8 cellular contexts compared by ENCODE assay signal in the genomic region with DNA sequence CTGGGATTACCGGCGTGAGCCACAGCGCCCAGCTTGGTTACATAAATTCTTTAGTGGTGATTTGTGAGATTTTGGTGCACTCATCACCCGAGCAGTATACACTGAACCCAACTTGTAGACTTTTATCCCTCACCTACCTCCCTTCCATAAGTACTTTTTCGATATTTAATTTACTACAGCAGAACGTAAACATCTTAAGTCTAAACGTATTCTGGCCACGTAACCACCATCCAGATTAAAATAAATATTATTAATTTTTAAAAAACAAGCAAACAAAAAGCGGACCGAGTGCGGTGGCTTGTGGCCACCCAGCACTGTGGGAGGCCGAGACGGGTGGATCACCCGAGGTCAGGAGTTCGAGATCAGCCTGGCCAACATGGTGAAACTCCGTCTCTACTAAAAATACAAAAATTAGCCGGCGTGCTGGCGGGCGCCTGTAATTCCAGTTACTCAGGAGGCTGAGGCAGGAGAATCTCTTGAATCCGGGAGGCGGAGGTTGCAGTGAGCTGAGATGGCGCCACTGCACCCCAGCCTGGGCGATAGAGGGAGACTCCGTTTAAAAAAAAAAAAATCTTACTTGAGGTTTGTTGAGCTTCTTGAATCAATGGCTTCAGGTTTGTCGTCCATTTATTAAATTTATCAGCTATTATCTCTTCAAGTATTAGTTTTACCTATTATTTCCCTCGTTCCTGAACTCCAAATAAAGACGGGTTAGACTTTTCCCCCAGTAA. TPM values are rescaled to one million over a fixed set of nuclear protein-coding genes. Genes with fewer than 3 reads are reported as not detected.
DNase-seq lines count a peak whose midpoint lies in the region; ATAC-seq and TF ChIP-seq lines count a peak whose summit lies in the region.
"Not testable (repeated sequence)": the region's sequence is repeated elsewhere in the genome, so short reads cannot be mapped to it uniquely, and the experiment has no call there.

No MANE protein-coding gene starts in this region.

- peaks cover 31% of the 10 kb centered on the region for H3K36me3 Mint-ChIP-seq in CD8-positive, alpha-beta T cell
- H3K36me3 Mint-ChIP-seq in endodermal cell (ENCODE audit: low read depth), result peaks cover 35% of the 10 kb centered on the region

- H3K27ac Mint-ChIP-seq in CD8-positive, alpha-beta T cell; endodermal cell: not testable (repeated sequence)

- intact Hi-C loops in CD8-positive, alpha-beta T cell (cut with DNase I, micrococcal nuclease), result loop anchor here (1.0 to 5.0 kb wide), 9 partner anchors 13 to 549 kb away; a partner anchor contains a TSS

- peak in 6 of 7 experiments; percentile 11 to 70 (median 37) for DNase-seq in CD8-positive, alpha-beta T cell
- peak; percentile 41 for DNase-seq in Jurkat, Clone E6-1 (ENCODE audit: low read depth, low spot score)
- DNase-seq in Peyer's patch (peak in 1 of 3 donors; percentile 61), midbrain (lab: John Stamatoyannopoulos, UW) (peak; percentile 64)
- DNase-seq in activated CD8-positive, alpha-beta memory T cell treated with anti-CD3 and anti-CD28 coated beads, Interleukin-2, amount 50 U/mL, for 48 hours, result peak; percentile 82
- not testable (repeated sequence) for DNase-seq in endodermal cell
- peak; percentile 14 to 62 (median 28) for DNase-seq in stimulated activated CD4-positive, alpha-beta T cell treated with anti-CD3 and anti-CD28 coated beads, TNF-alpha, amount 100 ng/mL, for 24 hours (ENCODE audit: low read depth in 3 of 3)

- TF ChIP-seq POLR2A in Peyer's patch (IDR thresholded peaks at IDR 0.05), result not testable (repeated sequence)

- H3K27ac ChIP-seq in CD8-positive, alpha-beta T cell (ENCODE audit: low read depth, low read length), result peak overlapping the region; percentile 58
- peak overlapping the region; percentile 77 to 92 (median 84) for H3K27ac ChIP-seq in Peyer's patch
- peak overlapping the region; percentile 85 for H3K27ac ChIP-seq in endodermal cell (ENCODE audit: low read depth, low read length)

- peaks cover 22% of the 10 kb centered on the region for H3K4me1 ChIP-seq in CD8-positive, alpha-beta T cell (ENCODE audit: insufficient read depth, low read length)
- H3K4me1 ChIP-seq in Peyer's patch, result peaks cover 0 to 18% (median 2%) of the 10 kb centered on the region in 4 donors
- not testable (repeated sequence) for H3K4me1 ChIP-seq in endodermal cell (ENCODE audit: control insufficient read depth, insufficient read depth, low read length)

- not testable (repeated sequence) for H3K4me3 Mint-ChIP-seq in CD8-positive, alpha-beta T cell; endodermal cell

- H3K27me3 ChIP-seq in CD8-positive, alpha-beta T cell (ENCODE audit: insufficient read depth, low read length); Peyer's patch; endodermal cell (ENCODE audit: control insufficient read depth, insufficient read depth, low read length, poor library complexity, severe bottlenecking): not testable (repeated sequence)

- not testable (repeated sequence) for TF ChIP-seq CTCF in CD8-positive, alpha-beta T cell (IDR thresholded peaks at IDR 0.05)
- TF ChIP-seq CTCF in Peyer's patch (IDR thresholded peaks at IDR 0.05) (peak in 2 of 6 experiments; percentile 11 to 15), endodermal cell (conservative IDR thresholded peaks at IDR 0.05) (peak; percentile 33)

- not testable (repeated sequence) for H3K9me3 Mint-ChIP-seq in CD8-positive, alpha-beta T cell; endodermal cell

- H3K4me3 ChIP-seq in CD8-positive, alpha-beta T cell (ENCODE audit: low read depth, low read length), result peak overlapping the region; percentile 78
- H3K4me3 ChIP-seq in Jurkat, Clone E6-1 (ENCODE audit: low read length), result peak overlapping the region; percentile 77
- H3K4me3 ChIP-seq in Peyer's patch (peak overlapping the region; percentile 33 to 67 (median 42)), endodermal cell (ENCODE audit: low read length) (peak overlapping the region; percentile 96)

- CTCF ChIA-PET in CD8-positive, alpha-beta T cell (lab: Charles Lee), result interaction anchor here (0.6 to 2.6 kb wide), 9 partner anchors 8 to 888 kb away, joined by 3 to 12 read pairs (median 4); no protein-coding TSS in a partner anchor

- H3K4me1 Mint-ChIP-seq in CD8-positive, alpha-beta T cell (ENCODE audit: low read depth), result peaks cover 20% of the 10 kb centered on the region
- not testable (repeated sequence) for H3K4me1 Mint-ChIP-seq in endodermal cell

- POLR2A ChIA-PET in CD8-positive, alpha-beta T cell (lab: Charles Lee), result interaction anchor here (0.7 to 1.9 kb wide), 8 partner anchors 12 to 318 kb away, joined by 3 to 9 read pairs (median 3); a partner anchor contains a TSS

- H3K27me3 Mint-ChIP-seq in CD8-positive, alpha-beta T cell (ENCODE audit: low read depth); endodermal cell (ENCODE audit: insufficient read depth): not testable (repeated sequence)

- peaks cover 21% of the 10 kb centered on the region for H3K36me3 ChIP-seq in CD8-positive, alpha-beta T cell (ENCODE audit: insufficient read depth, low read length)
- peaks cover 0 to 22% (median 0%) of the 10 kb centered on the region in 3 donors for H3K36me3 ChIP-seq in Peyer's patch
- H3K36me3 ChIP-seq in endodermal cell (ENCODE audit: control insufficient read depth, insufficient read depth, low read length), result peaks cover 32% of the 10 kb centered on the region

- ATAC-seq in CD8-positive, alpha-beta T cell, result peak; percentile 34
- peak; percentile 12 for ATAC-seq in GM21526 (IDR thresholded peaks at IDR 0.05; ENCODE audit: low FRiP score, unreplicated experiment)

- WGBS in endodermal cell (ENCODE audit: insufficient coverage in 1 of 2, insufficient read length in 1 of 2), 2 experiments, result 34 to 42% methylated on average over 15 to 28 of the region's 28 CpGs

- not testable (repeated sequence) for H3K9me3 ChIP-seq in CD8-positive, alpha-beta T cell (ENCODE audit: low read length); Peyer's patch; endodermal cell (ENCODE audit: control insufficient read depth, low read length)

- peak overlapping the region; percentile 97 for H3K9ac ChIP-seq in endodermal cell (ENCODE audit: extremely low read depth, low read length, poor library complexity, severe bottlenecking)

RNA-seq across cellular contexts. Expression of a gene that starts 1.0 kb away (rescaled TPM):
- 100 to 1,000 TPM; 150 to 156 TPM for total RNA-seq in CD8-positive, alpha-beta T cell
- polyA plus RNA-seq in Jurkat, Clone E6-1 (2012; ENCODE audit: insufficient read depth, insufficient read length), result 335 TPM
- total RNA-seq in Peyer's patch (10 to 100 TPM; 31.4 to 67.7 (median 47.2) TPM), endodermal cell (100 to 1,000 TPM; 280 to 315 TPM)
- 351 TPM for polyA plus RNA-seq in endodermal cell (2013, experiment 1 of 2)
- polyA plus RNA-seq in endodermal cell (2013, experiment 2 of 2), result 338 TPM

RNA-seq across cellular contexts. Expression of a gene that starts 6.7 kb away (rescaled TPM):
- total RNA-seq in CD8-positive, alpha-beta T cell, result not detected
- 0.87 TPM for polyA plus RNA-seq in Jurkat, Clone E6-1 (2012; ENCODE audit: insufficient read depth, insufficient read length)
- 10 to 100 TPM in 2 of 4 donors, 1 to 10 TPM in 2; 5.0 to 17.3 (median 10.9) TPM for total RNA-seq in Peyer's patch
- 1 to 10 TPM; 2.7 to 4.5 TPM for total RNA-seq in endodermal cell
- polyA plus RNA-seq in endodermal cell (2013, experiment 1 of 2), result 1.00 TPM
- 1.4 TPM for polyA plus RNA-seq in endodermal cell (2013, experiment 2 of 2)

RNA-seq across cellular contexts. Expression of a gene that starts 13.3 kb away (rescaled TPM):
- total RNA-seq in CD8-positive, alpha-beta T cell, result 1 to 10 TPM; 6.1 to 6.5 TPM
- polyA plus RNA-seq in Jurkat, Clone E6-1 (2012; ENCODE audit: insufficient read depth, insufficient read length), result 58.8 TPM
- total RNA-seq in Peyer's patch (10 to 100 TPM; 15.4 to 29.7 (median 28.1) TPM), endodermal cell (10 to 100 TPM; 23.5 to 25.5 TPM)
- 50.9 TPM for polyA plus RNA-seq in endodermal cell (2013, experiment 1 of 2)
- 42.8 TPM for polyA plus RNA-seq in endodermal cell (2013, experiment 2 of 2)

RNA-seq across cellular contexts. Expression of a gene that starts 37.9 kb away (rescaled TPM):
- total RNA-seq in CD8-positive, alpha-beta T cell, result 10 to 100 TPM; 79.1 to 81.2 TPM
- 119 TPM for polyA plus RNA-seq in Jurkat, Clone E6-1 (2012; ENCODE audit: insufficient read depth, insufficient read length)
- total RNA-seq in Peyer's patch (10 to 100 TPM; 53.8 to 80.8 (median 68.7) TPM), endodermal cell (100 to 1,000 TPM in 1 of 2 donors, 10 to 100 TPM in 1; 98.4 to 117 TPM)
- polyA plus RNA-seq in endodermal cell (2013, experiment 1 of 2), result 115 TPM
- polyA plus RNA-seq in endodermal cell (2013, experiment 2 of 2), result 106 TPM

RNA-seq across cellular contexts. Expression of a gene that starts 43.6 kb away (rescaled TPM):
- total RNA-seq in CD8-positive, alpha-beta T cell, result not detected
- polyA plus RNA-seq in Jurkat, Clone E6-1 (2012; ENCODE audit: insufficient read depth, insufficient read length), result 0.60 TPM
- total RNA-seq in Peyer's patch, result not detected
- 1 to 10 TPM; 1.8 to 5.0 TPM for total RNA-seq in endodermal cell
- polyA plus RNA-seq in endodermal cell (2013, experiment 1 of 2), result 1.8 TPM
- 2.2 TPM for polyA plus RNA-seq in endodermal cell (2013, experiment 2 of 2)

Comparison
In these comparisons a context has a peak if more than half of its experiments do, and no peak if none do; other contexts are left out.
1. H3K4me3 ChIP-seq: peak in every context shown above with its lines; median percentile 96 in endodermal cell; 78 in CD8-positive, alpha-beta T cell; 77 in Jurkat, Clone E6-1; 42 in Peyer's patch.